Comparison of ENCODE assay signal across 1 cellular context in genomic region chr6:30541515-30542403, GRCh38.
TF ChIP-seq lines count a peak whose summit lies in the region.

No MANE protein-coding gene starts in this region.

TF ChIP-seq in K562, 482 proteins besides CTCF, POLR2A, EP300 and RAD21 (continued from another document and continues in another):
- TF ChIP-seq, protein P1, sequence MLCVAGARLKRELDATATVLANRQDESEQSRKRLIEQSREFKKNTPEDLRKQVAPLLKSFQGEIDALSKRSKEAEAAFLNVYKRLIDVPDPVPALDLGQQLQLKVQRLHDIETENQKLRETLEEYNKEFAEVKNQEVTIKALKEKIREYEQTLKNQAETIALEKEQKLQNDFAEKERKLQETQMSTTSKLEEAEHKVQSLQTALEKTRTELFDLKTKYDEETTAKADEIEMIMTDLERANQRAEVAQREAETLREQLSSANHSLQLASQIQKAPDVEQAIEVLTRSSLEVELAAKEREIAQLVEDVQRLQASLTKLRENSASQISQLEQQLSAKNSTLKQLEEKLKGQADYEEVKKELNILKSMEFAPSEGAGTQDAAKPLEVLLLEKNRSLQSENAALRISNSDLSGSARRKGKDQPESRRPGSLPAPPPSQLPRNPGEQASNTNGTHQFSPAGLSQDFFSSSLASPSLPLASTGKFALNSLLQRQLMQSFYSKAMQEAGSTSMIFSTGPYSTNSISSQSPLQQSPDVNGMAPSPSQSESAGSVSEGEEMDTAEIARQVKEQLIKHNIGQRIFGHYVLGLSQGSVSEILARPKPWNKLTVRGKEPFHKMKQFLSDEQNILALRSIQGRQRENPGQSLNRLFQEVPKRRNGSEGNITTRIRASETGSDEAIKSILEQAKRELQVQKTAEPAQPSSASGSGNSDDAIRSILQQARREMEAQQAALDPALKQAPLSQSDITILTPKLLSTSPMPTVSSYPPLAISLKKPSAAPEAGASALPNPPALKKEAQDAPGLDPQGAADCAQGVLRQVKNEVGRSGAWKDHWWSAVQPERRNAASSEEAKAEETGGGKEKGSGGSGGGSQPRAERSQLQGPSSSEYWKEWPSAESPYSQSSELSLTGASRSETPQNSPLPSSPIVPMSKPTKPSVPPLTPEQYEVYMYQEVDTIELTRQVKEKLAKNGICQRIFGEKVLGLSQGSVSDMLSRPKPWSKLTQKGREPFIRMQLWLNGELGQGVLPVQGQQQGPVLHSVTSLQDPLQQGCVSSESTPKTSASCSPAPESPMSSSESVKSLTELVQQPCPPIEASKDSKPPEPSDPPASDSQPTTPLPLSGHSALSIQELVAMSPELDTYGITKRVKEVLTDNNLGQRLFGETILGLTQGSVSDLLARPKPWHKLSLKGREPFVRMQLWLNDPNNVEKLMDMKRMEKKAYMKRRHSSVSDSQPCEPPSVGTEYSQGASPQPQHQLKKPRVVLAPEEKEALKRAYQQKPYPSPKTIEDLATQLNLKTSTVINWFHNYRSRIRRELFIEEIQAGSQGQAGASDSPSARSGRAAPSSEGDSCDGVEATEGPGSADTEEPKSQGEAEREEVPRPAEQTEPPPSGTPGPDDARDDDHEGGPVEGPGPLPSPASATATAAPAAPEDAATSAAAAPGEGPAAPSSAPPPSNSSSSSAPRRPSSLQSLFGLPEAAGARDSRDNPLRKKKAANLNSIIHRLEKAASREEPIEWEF (CRISPR knock-in tag; IDR thresholded peaks at IDR 0.05): no peak
- no peak for TF ChIP-seq C11orf30 (IDR thresholded peaks at IDR 0.05; ENCODE audit: low read depth)
- TF ChIP-seq TCF7L2 (IDR thresholded peaks at IDR 0.05; ENCODE audit: low read depth, low read length): no peak
- TF ChIP-seq, protein P2, sequence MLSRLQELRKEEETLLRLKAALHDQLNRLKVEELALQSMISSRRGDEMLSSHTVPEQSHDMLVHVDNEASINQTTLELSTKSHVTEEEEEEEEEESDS (CRISPR knock-in tag; IDR thresholded peaks at IDR 0.05): no peak
- TF ChIP-seq ZNF140 (CRISPR knock-in tag; IDR thresholded peaks at IDR 0.05): no peak
- TF ChIP-seq ZC3H4 (CRISPR knock-in tag; IDR thresholded peaks at IDR 0.05; ENCODE audit: borderline replicate concordance): no peak
- no peak for TF ChIP-seq ZNF165 (CRISPR knock-in tag; IDR thresholded peaks at IDR 0.05; ENCODE audit: borderline replicate concordance)
- peak; percentile 55; the same call in 1 of the 2 replicates for TF ChIP-seq MTA3 (IDR thresholded peaks at IDR 0.05; ENCODE audit: borderline replicate concordance)
- no peak for TF ChIP-seq KAT2B (IDR thresholded peaks at IDR 0.05; ENCODE audit: low read depth, low read length)
- no peak for TF ChIP-seq ZFP1 (CRISPR knock-in tag; IDR thresholded peaks at IDR 0.05)
- 0 out of 2 replicates have a peak, but pooled peaks have one; percentile 49 for TF ChIP-seq E2F3 (CRISPR knock-in tag; IDR thresholded peaks at IDR 0.05)
- TF ChIP-seq STAT5A (IDR thresholded peaks at IDR 0.05; ENCODE audit: borderline replicate concordance, low read length): 0 out of 2 replicates have a peak, but pooled peaks have one; percentile 14
- TF ChIP-seq SMAD2 (IDR thresholded peaks at IDR 0.05; ENCODE audit: low read depth, low read length): no peak
- no peak for TF ChIP-seq ETS2 (tag; IDR thresholded peaks at IDR 0.05; ENCODE audit: borderline replicate concordance, poor library complexity, severe bottlenecking)
- TF ChIP-seq BRD4 (IDR thresholded peaks at IDR 0.05): no peak
- no peak for TF ChIP-seq TSHZ1 (CRISPR knock-in tag; IDR thresholded peaks at IDR 0.05)
- no peak for TF ChIP-seq RFX7 (CRISPR knock-in tag; IDR thresholded peaks at IDR 0.05)
- TF ChIP-seq CREM (IDR thresholded peaks at IDR 0.05; ENCODE audit: low read depth): peak; percentile 79
- no peak for TF ChIP-seq HMG20B (CRISPR knock-in tag; IDR thresholded peaks at IDR 0.05)
- no peak for TF ChIP-seq CHD1 (IDR thresholded peaks at IDR 0.05; ENCODE audit: low read length)
- no peak for TF ChIP-seq GABPB2 (CRISPR knock-in tag; conservative IDR thresholded peaks at IDR 0.05)
- TF ChIP-seq PRDM10 (IDR thresholded peaks at IDR 0.05; ENCODE audit: partially characterized antibody): no peak
- no peak for TF ChIP-seq ZNF24 (IDR thresholded peaks at IDR 0.05)
- TF ChIP-seq, protein P3, sequence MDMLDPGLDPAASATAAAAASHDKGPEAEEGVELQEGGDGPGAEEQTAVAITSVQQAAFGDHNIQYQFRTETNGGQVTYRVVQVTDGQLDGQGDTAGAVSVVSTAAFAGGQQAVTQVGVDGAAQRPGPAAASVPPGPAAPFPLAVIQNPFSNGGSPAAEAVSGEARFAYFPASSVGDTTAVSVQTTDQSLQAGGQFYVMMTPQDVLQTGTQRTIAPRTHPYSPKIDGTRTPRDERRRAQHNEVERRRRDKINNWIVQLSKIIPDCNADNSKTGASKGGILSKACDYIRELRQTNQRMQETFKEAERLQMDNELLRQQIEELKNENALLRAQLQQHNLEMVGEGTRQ (CRISPR knock-in tag; IDR thresholded peaks at IDR 0.05): no peak
- peak; percentile 71 for TF ChIP-seq CTCFL (IDR thresholded peaks at IDR 0.05; ENCODE audit: borderline replicate concordance, insufficient read depth, low read depth, low read length, poor library complexity, severe bottlenecking)
- TF ChIP-seq RBM39 (optimal IDR thresholded peaks at IDR 0.05; ENCODE audit: low read depth, low read length): no peak
- TF ChIP-seq MBD2 (IDR thresholded peaks at IDR 0.05; ENCODE audit: borderline replicate concordance, low read depth): no peak
- no peak for TF ChIP-seq ZBTB7A (IDR thresholded peaks at IDR 0.05; ENCODE audit: borderline replicate concordance, control insufficient read depth, low read depth, low read length)
- TF ChIP-seq GTF2B (IDR thresholded peaks at IDR 0.05; ENCODE audit: extremely low read depth, insufficient read length): no peak
- TF ChIP-seq EGR1 (conservative IDR thresholded peaks at IDR 0.05): peak; percentile 44; the same call in 1 of the 2 replicates
- no peak for TF ChIP-seq RBM17 (IDR thresholded peaks at IDR 0.05; ENCODE audit: borderline replicate concordance, low read depth, low read length)
- TF ChIP-seq FUS (optimal IDR thresholded peaks at IDR 0.05; ENCODE audit: low read depth, low read length): no peak
- TF ChIP-seq, protein P4, sequence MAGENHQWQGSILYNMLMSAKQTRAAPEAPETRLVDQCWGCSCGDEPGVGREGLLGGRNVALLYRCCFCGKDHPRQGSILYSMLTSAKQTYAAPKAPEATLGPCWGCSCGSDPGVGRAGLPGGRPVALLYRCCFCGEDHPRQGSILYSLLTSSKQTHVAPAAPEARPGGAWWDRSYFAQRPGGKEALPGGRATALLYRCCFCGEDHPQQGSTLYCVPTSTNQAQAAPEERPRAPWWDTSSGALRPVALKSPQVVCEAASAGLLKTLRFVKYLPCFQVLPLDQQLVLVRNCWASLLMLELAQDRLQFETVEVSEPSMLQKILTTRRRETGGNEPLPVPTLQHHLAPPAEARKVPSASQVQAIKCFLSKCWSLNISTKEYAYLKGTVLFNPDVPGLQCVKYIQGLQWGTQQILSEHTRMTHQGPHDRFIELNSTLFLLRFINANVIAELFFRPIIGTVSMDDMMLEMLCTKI (IDR thresholded peaks at IDR 0.05; ENCODE audit: partially characterized antibody): no peak
- peak; percentile 11; the same call in 1 of the 2 replicates for TF ChIP-seq HCFC1 (IDR thresholded peaks at IDR 0.05; ENCODE audit: low read depth, low read length)
- no peak for TF ChIP-seq FIP1L1 (IDR thresholded peaks at IDR 0.05; ENCODE audit: low read depth, low read length, poor library complexity, severe bottlenecking)
- TF ChIP-seq GTF2A2 (tag; IDR thresholded peaks at IDR 0.05): no peak
- no peak for TF ChIP-seq SNRNP70 (optimal IDR thresholded peaks at IDR 0.05; ENCODE audit: low read depth, low read length)
- TF ChIP-seq DNMT1 (IDR thresholded peaks at IDR 0.05): no peak
- TF ChIP-seq, protein P5, sequence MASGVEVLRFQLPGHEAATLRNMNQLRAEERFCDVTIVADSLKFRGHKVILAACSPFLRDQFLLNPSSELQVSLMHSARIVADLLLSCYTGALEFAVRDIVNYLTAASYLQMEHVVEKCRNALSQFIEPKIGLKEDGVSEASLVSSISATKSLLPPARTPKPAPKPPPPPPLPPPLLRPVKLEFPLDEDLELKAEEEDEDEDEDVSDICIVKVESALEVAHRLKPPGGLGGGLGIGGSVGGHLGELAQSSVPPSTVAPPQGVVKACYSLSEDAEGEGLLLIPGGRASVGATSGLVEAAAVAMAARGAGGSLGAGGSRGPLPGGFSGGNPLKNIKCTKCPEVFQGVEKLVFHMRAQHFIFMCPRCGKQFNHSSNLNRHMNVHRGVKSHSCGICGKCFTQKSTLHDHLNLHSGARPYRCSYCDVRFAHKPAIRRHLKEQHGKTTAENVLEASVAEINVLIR (CRISPR knock-in tag; IDR thresholded peaks at IDR 0.05): 0 out of 2 replicates have a peak, but pooled peaks have one; percentile 38
- no peak for TF ChIP-seq EWSR1 (IDR thresholded peaks at IDR 0.05; ENCODE audit: borderline replicate concordance, low read depth, partially characterized antibody)
- TF ChIP-seq RNF219 (CRISPR knock-in tag; IDR thresholded peaks at IDR 0.05): no peak
